In the genomic region with DNA sequence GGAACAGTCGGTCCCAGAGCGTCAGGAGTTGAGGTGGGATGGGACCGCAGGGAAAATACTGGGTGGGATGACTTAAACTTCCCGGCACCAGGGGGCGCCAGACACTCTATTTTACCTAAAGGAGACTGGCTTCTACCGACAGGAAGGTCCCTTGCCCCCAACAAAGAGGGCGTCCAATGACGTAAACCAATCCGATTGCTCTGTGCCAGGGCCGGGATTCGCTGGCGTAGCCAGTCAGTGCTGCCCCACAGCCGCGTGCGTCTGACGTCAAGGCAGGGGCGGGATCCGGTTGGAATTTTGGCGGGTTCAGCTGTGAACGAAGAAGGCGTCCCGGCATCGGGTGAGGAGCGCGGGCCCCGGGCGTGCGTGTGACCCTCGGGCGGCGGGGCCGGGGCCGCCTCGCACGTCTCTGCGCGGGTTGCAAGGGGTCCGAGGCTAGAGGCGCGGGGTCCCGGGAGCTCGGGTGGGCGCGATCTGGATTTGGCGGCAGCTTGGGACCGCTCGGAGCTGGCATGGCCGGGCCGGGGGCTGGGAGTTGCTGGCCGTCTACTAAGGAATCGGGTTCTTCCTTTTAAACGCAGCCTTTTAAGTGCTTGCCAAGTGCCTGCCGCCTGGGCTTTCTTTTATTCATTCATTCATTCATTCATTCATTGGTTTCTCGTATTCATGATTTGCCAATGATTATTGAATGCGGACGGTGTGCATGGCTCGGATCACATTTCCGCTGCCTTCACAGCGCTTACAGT, we compare ENCODE assay signal across 8 cellular contexts. TPM values are rescaled to one million over a fixed set of nuclear protein-coding genes. Genes with fewer than 3 reads are reported as not detected.
DNase-seq lines count a peak whose midpoint lies in the region; TF ChIP-seq lines count a peak whose summit lies in the region.

Gene MCM10, plus strand, starts transcription at position 292 of the 746 bp plus-strand sequence. CDS start 2,645 bp downstream, outside the sequence.

- no peak within 1 kb of the TSS for H3K27ac ChIP-seq in testis

- DNase-seq in GM06990 (ENCODE audit: extremely low read depth, insufficient read length) (peak; percentile 93), HFF-Myc (ENCODE audit: extremely low read depth, low read depth) (peak; percentile 99), MV-4-11 (lab: John Stamatoyannopoulos, UW) (peak; percentile 99), SK-MEL-5 (ENCODE audit: low read depth, low spot score) (peak; percentile 98), germinal center (ENCODE audit: low spot score) (peak; percentile 97), nucleus accumbens (lab: John Stamatoyannopoulos, UW) (peak; percentile 87 to 99 (median 97)), testis (peak; percentile 99)
- peak; percentile 98 for DNase-seq in activated naive CD4-positive, alpha-beta T cell treated with Interleukin-2 at 50 U/mL for 16 hours

- no peaks in the 10 kb centered on the region; the same call in 1 of the 2 replicates for H3K36me3 ChIP-seq in GM06990 (ENCODE audit: control insufficient read depth, insufficient read depth, low read length)
- no peaks in the 10 kb centered on the region for H3K36me3 ChIP-seq in testis (ENCODE audit: low read depth, missing control alignments)

- H3K9me3 ChIP-seq in testis, result no peaks in the 10 kb centered on the region

- TF ChIP-seq CTCF in GM06990 (IDR thresholded peaks at IDR 0.05; ENCODE audit: insufficient read depth, low read length, poor library complexity, severe bottlenecking) (peak; percentile 78), HFF-Myc (IDR thresholded peaks at IDR 0.05; ENCODE audit: low read depth, low read length, missing control alignments) (peak; percentile 82), testis (IDR thresholded peaks at IDR 0.05) (peak; percentile 92 to 97 (median 96))

- whole genome bisulfite sequencing in testis, 2 donors, result 0 to 1% methylated on average over 22 to 44 of the region's 59 CpGs

- no peak for TF ChIP-seq POLR2A in testis (IDR thresholded peaks at IDR 0.05)

- intact Hi-C loops in testis (cut with DNase I; ENCODE audit: low total_unique reads), result loop anchor here (10.0 kb wide), 1 partner anchor 143 kb away; the partner anchor contains the start of gene PHYH

- H3K27me3 ChIP-seq in GM06990 (replicated peaks; ENCODE audit: control insufficient read depth, insufficient read depth, low read length) (no peaks in the 10 kb centered on the region), testis (no peaks in the 10 kb centered on the region)

- H3K4me1 ChIP-seq in testis, result peaks cover 9% of the 10 kb centered on the region

- H3K4me3 ChIP-seq in GM06990 (replicated peaks; ENCODE audit: low read depth, low read length) (peak within 1 kb of the TSS; percentile 72), HFF-Myc (replicated peaks; ENCODE audit: low read depth, low read length) (peak within 1 kb of the TSS; percentile 81), testis (peak within 1 kb of the TSS; percentile 40 to 54)

- in situ Hi-C loops in SK-MEL-5 (cut with HindIII; ENCODE audit: low pct_unique_long_range_greater_than_20kb, low sequenced_read_pairs), result no loop called here

RNA-seq across cellular contexts. Expression of gene MCM10, which starts in this region (rescaled TPM):
- 11.6 and 12.5 TPM in 2 replicates for total RNA-seq in SK-MEL-5 (2014; rRNA removed; shearing (Covaris generic))
- polyA plus RNA-seq in SK-MEL-5 (2015; cell fraction: cytosol; rRNA removed), result 11.7 and 11.9 TPM in 2 replicates
- polyA plus RNA-seq in SK-MEL-5 (2015; cell fraction: nucleus; rRNA removed), result 12.3 and 14.9 TPM in 2 replicates
- 1 to 10 TPM; 2.0 to 5.3 TPM for total RNA-seq in testis
- polyA plus RNA-seq in testis (ENCODE audit: insufficient read depth, low read depth, low replicate concordance), result 2.1 TPM
